1 cellular context compared by ENCODE assay signal in genomic region chr18:23134780-23135678, GRCh38.
TF ChIP-seq lines count a peak whose summit lies in the region.

A gene with protein sequence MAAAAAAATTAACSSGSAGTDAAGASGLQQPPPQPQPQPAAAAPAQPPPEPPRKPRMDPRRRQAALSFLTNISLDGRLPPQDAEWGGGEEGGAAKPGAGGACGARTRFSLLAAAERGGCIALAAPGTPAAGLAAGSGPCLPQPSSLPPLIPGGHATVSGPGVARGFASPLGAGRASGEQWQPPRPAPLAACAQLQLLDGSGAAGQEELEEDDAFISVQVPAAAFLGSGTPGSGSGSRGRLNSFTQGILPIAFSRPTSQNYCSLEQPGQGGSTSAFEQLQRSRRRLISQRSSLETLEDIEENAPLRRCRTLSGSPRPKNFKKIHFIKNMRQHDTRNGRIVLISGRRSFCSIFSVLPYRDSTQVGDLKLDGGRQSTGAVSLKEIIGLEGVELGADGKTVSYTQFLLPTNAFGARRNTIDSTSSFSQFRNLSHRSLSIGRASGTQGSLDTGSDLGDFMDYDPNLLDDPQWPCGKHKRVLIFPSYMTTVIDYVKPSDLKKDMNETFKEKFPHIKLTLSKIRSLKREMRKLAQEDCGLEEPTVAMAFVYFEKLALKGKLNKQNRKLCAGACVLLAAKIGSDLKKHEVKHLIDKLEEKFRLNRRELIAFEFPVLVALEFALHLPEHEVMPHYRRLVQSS (plus strand): TSS chr18:23135485. CDS start chr18:23135763, 278 bp downstream.

TF ChIP-seq in GM12878, 131 proteins besides CTCF, POLR2A, EP300 and RAD21 (continued from another document and continues in another):
- TF ChIP-seq ZBTB4 (CRISPR knock-in tag; IDR thresholded peaks at IDR 0.05): 0 out of 2 replicates have a peak, but pooled peaks have one; percentile 14
- no peak for TF ChIP-seq STAT1 (conservative IDR thresholded peaks at IDR 0.05)
- no peak for TF ChIP-seq SREBF2 (IDR thresholded peaks at IDR 0.05; ENCODE audit: low read length)
- peak; percentile 52; the same call in 1 of the 2 replicates for TF ChIP-seq NR2F1 (conservative IDR thresholded peaks at IDR 0.05)
- no peak for TF ChIP-seq STAT3 (IDR thresholded peaks at IDR 0.05; ENCODE audit: low read depth, low read length)
- peak; percentile 18; the same call in 1 of the 2 replicates for TF ChIP-seq TCF3 (IDR thresholded peaks at IDR 0.05; ENCODE audit: borderline replicate concordance, insufficient read depth, low read depth, low read length)
- TF ChIP-seq SMAD1 (IDR thresholded peaks at IDR 0.05; ENCODE audit: low read depth, partially characterized antibody): no peak
- no peak for TF ChIP-seq CREB1 (IDR thresholded peaks at IDR 0.05; ENCODE audit: low read depth)
- TF ChIP-seq BCL11A (IDR thresholded peaks at IDR 0.05; ENCODE audit: low read depth, low read length): no peak
- no peak for TF ChIP-seq ZNF217 (IDR thresholded peaks at IDR 0.05)
- no peak for TF ChIP-seq ZBED1 (IDR thresholded peaks at IDR 0.05; ENCODE audit: borderline replicate concordance)
- no peak for TF ChIP-seq ELK1 (IDR thresholded peaks at IDR 0.05; ENCODE audit: low read depth, low read length)
- no peak for TF ChIP-seq PKNOX1 (IDR thresholded peaks at IDR 0.05)
- no peak for TF ChIP-seq ZZZ3 (IDR thresholded peaks at IDR 0.05; ENCODE audit: control insufficient read depth, insufficient read length, low read depth)
- TF ChIP-seq NFIC (IDR thresholded peaks at IDR 0.05; ENCODE audit: low read depth, low read length): no peak
- TF ChIP-seq TCF12 (IDR thresholded peaks at IDR 0.05; ENCODE audit: low read depth, low read length): no peak
- no peak for TF ChIP-seq TARDBP (IDR thresholded peaks at IDR 0.05; ENCODE audit: borderline replicate concordance)
- peak; percentile 98 for TF ChIP-seq MLLT1 (IDR thresholded peaks at IDR 0.05)
- no peak for TF ChIP-seq SIX5 (IDR thresholded peaks at IDR 0.05; ENCODE audit: low read depth, low read length, severe bottlenecking)
- TF ChIP-seq KAT2A (conservative IDR thresholded peaks at IDR 0.05; ENCODE audit: control insufficient read depth, low read depth, low read length): no peak
- peak; percentile 39 to 52 for TF ChIP-seq IKZF2 (IDR thresholded peaks at IDR 0.05)
- no peak for TF ChIP-seq NR2C2 (IDR thresholded peaks at IDR 0.05; ENCODE audit: borderline replicate concordance, control insufficient read depth, insufficient read length, low read depth)
- peak; percentile 41 for TF ChIP-seq RUNX3 (IDR thresholded peaks at IDR 0.05; ENCODE audit: low read length)
- peak; percentile 13; the same call in 1 of the 2 replicates for TF ChIP-seq LARP7 (IDR thresholded peaks at IDR 0.05)
- TF ChIP-seq, protein P1, sequence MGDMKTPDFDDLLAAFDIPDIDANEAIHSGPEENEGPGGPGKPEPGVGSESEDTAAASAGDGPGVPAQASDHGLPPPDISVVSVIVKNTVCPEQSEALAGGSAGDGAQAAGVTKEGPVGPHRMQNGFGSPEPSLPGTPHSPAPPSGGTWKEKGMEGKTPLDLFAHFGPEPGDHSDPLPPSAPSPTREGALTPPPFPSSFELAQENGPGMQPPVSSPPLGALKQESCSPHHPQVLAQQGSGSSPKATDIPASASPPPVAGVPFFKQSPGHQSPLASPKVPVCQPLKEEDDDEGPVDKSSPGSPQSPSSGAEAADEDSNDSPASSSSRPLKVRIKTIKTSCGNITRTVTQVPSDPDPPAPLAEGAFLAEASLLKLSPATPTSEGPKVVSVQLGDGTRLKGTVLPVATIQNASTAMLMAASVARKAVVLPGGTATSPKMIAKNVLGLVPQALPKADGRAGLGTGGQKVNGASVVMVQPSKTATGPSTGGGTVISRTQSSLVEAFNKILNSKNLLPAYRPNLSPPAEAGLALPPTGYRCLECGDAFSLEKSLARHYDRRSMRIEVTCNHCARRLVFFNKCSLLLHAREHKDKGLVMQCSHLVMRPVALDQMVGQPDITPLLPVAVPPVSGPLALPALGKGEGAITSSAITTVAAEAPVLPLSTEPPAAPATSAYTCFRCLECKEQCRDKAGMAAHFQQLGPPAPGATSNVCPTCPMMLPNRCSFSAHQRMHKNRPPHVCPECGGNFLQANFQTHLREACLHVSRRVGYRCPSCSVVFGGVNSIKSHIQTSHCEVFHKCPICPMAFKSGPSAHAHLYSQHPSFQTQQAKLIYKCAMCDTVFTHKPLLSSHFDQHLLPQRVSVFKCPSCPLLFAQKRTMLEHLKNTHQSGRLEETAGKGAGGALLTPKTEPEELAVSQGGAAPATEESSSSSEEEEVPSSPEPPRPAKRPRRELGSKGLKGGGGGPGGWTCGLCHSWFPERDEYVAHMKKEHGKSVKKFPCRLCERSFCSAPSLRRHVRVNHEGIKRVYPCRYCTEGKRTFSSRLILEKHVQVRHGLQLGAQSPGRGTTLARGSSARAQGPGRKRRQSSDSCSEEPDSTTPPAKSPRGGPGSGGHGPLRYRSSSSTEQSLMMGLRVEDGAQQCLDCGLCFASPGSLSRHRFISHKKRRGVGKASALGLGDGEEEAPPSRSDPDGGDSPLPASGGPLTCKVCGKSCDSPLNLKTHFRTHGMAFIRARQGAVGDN (IDR thresholded peaks at IDR 0.05): peak; percentile 43
- TF ChIP-seq CHD2 (IDR thresholded peaks at IDR 0.05; ENCODE audit: borderline replicate concordance, low read depth, low read length): 0 out of 2 replicates have a peak, but pooled peaks have one; percentile 10
- TF ChIP-seq MEF2B (IDR thresholded peaks at IDR 0.05; ENCODE audit: partially characterized antibody, poor library complexity, severe bottlenecking): no peak
- TF ChIP-seq, protein P2, sequence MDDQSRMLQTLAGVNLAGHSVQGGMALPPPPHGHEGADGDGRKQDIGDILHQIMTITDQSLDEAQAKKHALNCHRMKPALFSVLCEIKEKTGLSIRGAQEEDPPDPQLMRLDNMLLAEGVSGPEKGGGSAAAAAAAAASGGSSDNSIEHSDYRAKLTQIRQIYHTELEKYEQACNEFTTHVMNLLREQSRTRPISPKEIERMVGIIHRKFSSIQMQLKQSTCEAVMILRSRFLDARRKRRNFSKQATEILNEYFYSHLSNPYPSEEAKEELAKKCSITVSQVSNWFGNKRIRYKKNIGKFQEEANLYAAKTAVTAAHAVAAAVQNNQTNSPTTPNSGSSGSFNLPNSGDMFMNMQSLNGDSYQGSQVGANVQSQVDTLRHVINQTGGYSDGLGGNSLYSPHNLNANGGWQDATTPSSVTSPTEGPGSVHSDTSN (IDR thresholded peaks at IDR 0.05; ENCODE audit: insufficient replicate concordance, low read depth, low read length): no peak
- TF ChIP-seq TCF7 (IDR thresholded peaks at IDR 0.05; ENCODE audit: borderline replicate concordance): no peak
- no peak; the same call in 1 of the 2 replicates for TF ChIP-seq TAF1 (IDR thresholded peaks at IDR 0.05; ENCODE audit: borderline replicate concordance, low read depth, low read length)
- TF ChIP-seq GATAD2B (conservative IDR thresholded peaks at IDR 0.05; ENCODE audit: low read depth): peak; percentile 52
- TF ChIP-seq FOXM1 (IDR thresholded peaks at IDR 0.05; ENCODE audit: low read depth, low read length): no peak
- no peak for TF ChIP-seq ZNF274 (IDR thresholded peaks at IDR 0.05; ENCODE audit: insufficient read depth, insufficient read length)
- no peak for TF ChIP-seq IRF3 (IDR thresholded peaks at IDR 0.05)
- no peak for TF ChIP-seq HDAC6 (IDR thresholded peaks at IDR 0.05; ENCODE audit: unreplicated experiment)
- TF ChIP-seq CBX3 (IDR thresholded peaks at IDR 0.05; ENCODE audit: borderline replicate concordance, low read depth): no peak
- TF ChIP-seq MYC (IDR thresholded peaks at IDR 0.05; ENCODE audit: insufficient read depth, insufficient read length, insufficient replicate concordance, low read length, severe bottlenecking): no peak
- TF ChIP-seq CUX1 (IDR thresholded peaks at IDR 0.05; ENCODE audit: insufficient replicate concordance, low read depth, low read length): no peak
- TF ChIP-seq WRNIP1 (IDR thresholded peaks at IDR 0.05; ENCODE audit: borderline replicate concordance, low read depth, low read length): no peak
- TF ChIP-seq HDGF (IDR thresholded peaks at IDR 0.05): 0 out of 2 replicates have a peak, but pooled peaks have one; percentile 34
- TF ChIP-seq HCFC1 (IDR thresholded peaks at IDR 0.05; ENCODE audit: low read length): no peak
